Comparison of ENCODE assay signal across 10 cellular contexts in genomic region chr22:46055851-46056168, GRCh38.
A peak's percentile ranks its signal among the peaks of the same experiment; 100 is the strongest.
DNase-seq lines count a peak whose midpoint lies in the region; ATAC-seq and TF ChIP-seq lines count a peak whose summit lies in the region.
"Had no signal": no experiment of that assay in that cellular context is flagged by ENCODE, and none has a peak within 500 bp of the region (broad histone marks: within the 10 kb centered on the region; RNA-seq: fewer than 3 reads in every experiment).

No MANE protein-coding gene starts in this region.

- WGBS in right cardiac atrium, result 32% methylated on average over 8 of the region's 8 CpGs
- 57% methylated on average over 8 of the region's 8 CpGs for WGBS in urinary bladder

- TF ChIP-seq CTCF in astrocyte of the cerebellum (IDR thresholded peaks at IDR 0.05; ENCODE audit: low read depth, low read length, missing control alignments), result peak; percentile 9

- H3K4me1 Mint-ChIP-seq in memory B cell, result peaks cover 28% of the 10 kb centered on the region

- peaks cover 2% of the 10 kb centered on the region for H3K36me3 Mint-ChIP-seq in memory B cell

- ATAC-seq in right cardiac atrium, result no peak
- ATAC-seq in left cardiac atrium, result no peak
- ATAC-seq in memory B cell (ENCODE audit: low read depth), result no peak
- ATAC-seq in GM21737 (IDR thresholded peaks at IDR 0.05; ENCODE audit: unreplicated experiment), result no peak

- H3K27me3 Mint-ChIP-seq in memory B cell, result no peaks in the 10 kb centered on the region

- no peaks in the 10 kb centered on the region for H3K9me3 Mint-ChIP-seq in memory B cell

- H3K4me3 ChIP-seq in right cardiac atrium (ENCODE audit: low read length) (peak overlapping the region; percentile 38), astrocyte of the cerebellum (ENCODE audit: low read depth, low read length) (peak overlapping the region; percentile 44), urinary bladder (ENCODE audit: low read depth, low read length) (peak overlapping the region; percentile 20)

- H3K36me3 ChIP-seq in urinary bladder (ENCODE audit: insufficient read depth), result no peaks in the 10 kb centered on the region

- H3K9me3 ChIP-seq in right cardiac atrium (ENCODE audit: control insufficient read depth, low read length), result no peaks in the 10 kb centered on the region

- H3K27ac Mint-ChIP-seq in memory B cell, result no peak overlapping the region

- peak overlapping the region; percentile 8 for H3K4me3 Mint-ChIP-seq in memory B cell

- in situ Hi-C loops in astrocyte of the cerebellum (cut with HindIII; ENCODE audit: low sequenced_read_pairs), result no loop called here

- H3K27ac ChIP-seq in right cardiac atrium (ENCODE audit: low read length) (peak overlapping the region; percentile 93), urinary bladder (ENCODE audit: low read depth) (peak overlapping the region; percentile 78)

- H3K27me3 ChIP-seq in right cardiac atrium (ENCODE audit: control insufficient read depth, insufficient read depth), result no peaks in the 10 kb centered on the region

- intact Hi-C loops in right cardiac atrium (cut with DNase I) (loop anchor here in 1 of 4 donors (2.0 kb wide), 1 partner anchor 15 kb away; no protein-coding TSS in a partner anchor), left cardiac atrium (cut with DNase I) (loop anchor here in 1 of 2 donors (2.0 kb wide), 1 partner anchor 13 kb away; no protein-coding TSS in a partner anchor)

- H3K4me1 ChIP-seq in right cardiac atrium (ENCODE audit: control insufficient read depth, insufficient read depth, low read length) (peaks cover 19% of the 10 kb centered on the region), urinary bladder (ENCODE audit: insufficient read depth) (no peaks in the 10 kb centered on the region)

- DNase-seq in right cardiac atrium (no peak), left cardiac atrium (no peak), astrocyte of the cerebellum (ENCODE audit: low read depth) (no peak), memory B cell (ENCODE audit: low spot score in 2 of 2) (no peak), HUDEP-2 (lab: John Stamatoyannopoulos, UW; ENCODE audit: unreplicated experiment in 76 of 76) (no peak), NOMO-1 treated with dmso at 0.1 percent for 144 hours (lab: John Stamatoyannopoulos, UW; ENCODE audit: unreplicated experiment) (no peak)
- DNase-seq: DMS 273 treated with DMSO at 0.1 percent for 48 hours, NCI-H2107 had no signal
